In genomic region chr14:94342334-94342934, GRCh38 we compare ENCODE assay signal across 9 cellular contexts. TPM values are rescaled to one million over a fixed set of nuclear protein-coding genes. Genes with fewer than 3 reads are reported as not detected.
A peak's percentile ranks its signal among the peaks of the same experiment; 100 is the strongest.
DNase-seq lines count a peak whose midpoint lies in the region; ATAC-seq and TF ChIP-seq lines count a peak whose summit lies in the region.
"Had no signal": no experiment of that assay in that cellular context is flagged by ENCODE, and none has a peak within 500 bp of the region (broad histone marks: within the 10 kb centered on the region; RNA-seq: fewer than 3 reads in every experiment).

No MANE protein-coding gene starts in this region.

- TF ChIP-seq POLR2A in IMR-90 (IDR thresholded peaks at IDR 0.05; ENCODE audit: low read depth, low read length) (no peak), stomach (IDR thresholded peaks at IDR 0.05) (no peak)

- H3K79me1 ChIP-seq in IMR-90 (ENCODE audit: low read depth in 1 of 2, low read length in 2 of 2), result no peaks in the 10 kb centered on the region

- peak overlapping the region; percentile 16 for H2AFZ ChIP-seq in IMR-90 (replicated peaks; ENCODE audit: low read length, poor library complexity)

- H3K27me3 ChIP-seq in BLaER1 treated with 17β-estradiol and CSF1 and Interleukin-3, amounts not matched to agents 10 nM and 100 nM, result no peaks in the 10 kb centered on the region
- H3K27me3 ChIP-seq in IMR-90 (ENCODE audit: control insufficient read depth, insufficient read depth, low read length), result no peaks in the 10 kb centered on the region
- H3K27me3 ChIP-seq in adipocyte (replicated peaks; ENCODE audit: control insufficient read depth, insufficient read depth, low read length), result no peaks in the 10 kb centered on the region
- H3K27me3 ChIP-seq in right cardiac atrium (ENCODE audit: control insufficient read depth, insufficient read depth), result no peaks in the 10 kb centered on the region
- peaks cover 0 to 4% (median 0%) of the 10 kb centered on the region in 3 donors for H3K27me3 ChIP-seq in stomach

- H3K36me3 ChIP-seq in BLaER1 treated with 17β-estradiol and CSF1 and Interleukin-3, amounts not matched to agents 10 nM and 100 nM, result no peaks in the 10 kb centered on the region
- no peaks in the 10 kb centered on the region for H3K36me3 ChIP-seq in IMR-90 (ENCODE audit: control insufficient read depth, insufficient read depth, low read length)
- no peaks in the 10 kb centered on the region for H3K36me3 ChIP-seq in adipocyte (ENCODE audit: control insufficient read depth, insufficient read depth, low read length, severe bottlenecking)
- H3K36me3 ChIP-seq in stomach, result no peaks in the 10 kb centered on the region

- peak overlapping the region; percentile 0 to 86 (median 58); a peak in 19 of 22 replicates for H3K4me2 ChIP-seq in BLaER1 treated with 17β-estradiol and CSF1 and Interleukin-3, amounts not matched to agents 10 nM and 100 nM
- H3K4me2 ChIP-seq in IMR-90 (ENCODE audit: low read depth, low read length), result no peak overlapping the region

- CTCF ChIA-PET in IMR-90 (lab: Yijun Ruan, JAX), result interaction anchor here (0.6 to 0.9 kb wide), 3 partner anchors 13 to 71 kb away, joined by 3 read pairs; no protein-coding TSS in a partner anchor

- intact Hi-C loops in IMR-90 (cut with micrococcal nuclease) (no loop called here), right cardiac atrium (cut with DNase I) (no loop called here), stomach (cut with DNase I; ENCODE audit: low total_unique reads) (no loop called here)

- no peak overlapping the region for H3K56ac ChIP-seq in IMR-90 (ENCODE audit: extremely low read depth, insufficient read depth, low read length)

- ATAC-seq in IMR-90 (ENCODE audit: low read depth), result peak; percentile 83
- peak; percentile 91 to 95 for ATAC-seq in right cardiac atrium
- ATAC-seq in GM19455 (IDR thresholded peaks at IDR 0.05; ENCODE audit: unreplicated experiment), result no peak

- 0 out of 2 replicates have a peak overlapping the region, but pooled peaks have one; percentile 46 for H2AK5ac ChIP-seq in IMR-90 (ENCODE audit: low read depth, low read length)

- H3K4ac ChIP-seq in IMR-90 (ENCODE audit: low read depth, low read length), result no peak overlapping the region; the same call in 1 of the 2 replicates

- H3K9ac ChIP-seq in BLaER1 treated with 17β-estradiol and CSF1 and Interleukin-3, amounts not matched to agents 10 nM and 100 nM, result peak overlapping the region in 4 of 11 experiments; percentile 35 to 78 (median 61); a peak in 8 of 22 replicates
- H3K9ac ChIP-seq in IMR-90 (ENCODE audit: low read depth, low read length) (no peak overlapping the region), adipocyte (ENCODE audit: low read length) (peak overlapping the region; percentile 32)

- DNase-seq in IMR-90, result peak; percentile 99
- DNase-seq in adipocyte (ENCODE audit: low read depth), result peak; percentile 99
- DNase-seq in right cardiac atrium, result peak; percentile 89 to 94 (median 92)
- DNase-seq in stomach, result peak; percentile 91
- DNase-seq in iPS-NIHi11 (ENCODE audit: low spot score), result no peak
- no peak for DNase-seq in NCI-H187 (lab: John Stamatoyannopoulos, UW)

- no peak overlapping the region for H3K14ac ChIP-seq in IMR-90 (replicated peaks; ENCODE audit: low read depth, low read length)

- no CpG with 5 or more reads among the region's 2 CpGs for WGBS in IMR-90 (ENCODE audit: extremely low coverage in 2 of 2, insufficient read length in 1 of 2), 2 experiments
- 43% methylated on average over 2 of the region's 2 CpGs for WGBS in right cardiac atrium
- 21 to 41% (median 37%) methylated on average over 2 of the region's 2 CpGs for WGBS in stomach, 5 donors

- peaks cover 26 to 82% (median 61%) of the 10 kb centered on the region in 10 experiments for H3K4me1 ChIP-seq in BLaER1 treated with 17β-estradiol and CSF1 and Interleukin-3, amounts not matched to agents 10 nM and 100 nM
- H3K4me1 ChIP-seq in IMR-90 (ENCODE audit: control insufficient read depth, insufficient read depth, low read length), result peaks cover 8% of the 10 kb centered on the region
- H3K4me1 ChIP-seq in adipocyte (ENCODE audit: control insufficient read depth, insufficient read depth, low read length), result peaks cover 42% of the 10 kb centered on the region
- peaks cover 2% of the 10 kb centered on the region for H3K4me1 ChIP-seq in right cardiac atrium (ENCODE audit: control insufficient read depth, insufficient read depth, low read length)
- H3K4me1 ChIP-seq in stomach, result peaks cover 0 to 17% (median 8%) of the 10 kb centered on the region in 4 donors

- no TSS peak for BruUV-seq in IMR-90 (replicated peaks; lab: Mats Ljungman, UMichigan)

- no peak for TF ChIP-seq EP300 in stomach (IDR thresholded peaks at IDR 0.05)

- H4K8ac ChIP-seq in IMR-90 (ENCODE audit: low read depth in 2 of 2, low read length in 2 of 2), result no peak overlapping the region

- H4K5ac ChIP-seq in IMR-90 (ENCODE audit: low read depth, low read length), result no peak overlapping the region

- TF ChIP-seq CTCF in IMR-90 (conservative IDR thresholded peaks at IDR 0.05; ENCODE audit: low read depth, low read length) (no peak), stomach (IDR thresholded peaks at IDR 0.05) (no peak)

- 0 out of 3 replicates have a peak overlapping the region, but pooled peaks have one; percentile 31 for H2BK15ac ChIP-seq in IMR-90 (ENCODE audit: low read depth, low read length)

- H4K20me1 ChIP-seq in BLaER1 treated with 17β-estradiol and CSF1 and Interleukin-3, amounts not matched to agents 10 nM and 100 nM, result no peaks in the 10 kb centered on the region
- H4K20me1 ChIP-seq in IMR-90 (ENCODE audit: insufficient read depth, low read length), result no peaks in the 10 kb centered on the region

- H3K27ac ChIP-seq in BLaER1 treated with 17β-estradiol and CSF1 and Interleukin-3, amounts not matched to agents 10 nM and 100 nM, result peak overlapping the region in 7 of 11 experiments; percentile 23 to 91 (median 56); a peak in 12 of 22 replicates
- H3K27ac ChIP-seq in IMR-90 (ENCODE audit: insufficient read depth, low read length), result no peak overlapping the region
- H3K27ac ChIP-seq in right cardiac atrium (ENCODE audit: low read length), result peak overlapping the region; percentile 30
- peak overlapping the region in 2 of 5 donors; percentile 26 to 38 for H3K27ac ChIP-seq in stomach

- H4K91ac ChIP-seq in IMR-90 (ENCODE audit: insufficient read depth, low read depth, low read length), result no peak overlapping the region; the same call in 1 of the 2 replicates

- in situ Hi-C loops in IMR-90 (cut with MboI; ENCODE audit: low sequenced_read_pairs), result no loop called here

- H2BK5ac ChIP-seq in IMR-90 (ENCODE audit: low read depth, low read length, poor library complexity, severe bottlenecking), result no peak overlapping the region

- no peak overlapping the region for H3K23ac ChIP-seq in IMR-90 (ENCODE audit: low read depth, low read length)

- H3K18ac ChIP-seq in IMR-90 (ENCODE audit: low read depth, low read length), result no peak overlapping the region

- POLR2A ChIA-PET in IMR-90 (lab: Charles Lee; ENCODE audit: unreplicated experiment), result no interaction called here

- H2BK20ac ChIP-seq in IMR-90 (ENCODE audit: low read depth, low read length), result peak overlapping the region; percentile 29

- TF ChIP-seq RAD21 in IMR-90 (IDR thresholded peaks at IDR 0.05; ENCODE audit: low read length), result no peak

- dilution Hi-C loops in IMR-90 (cut with HindIII; ENCODE audit: low sequenced_read_pairs, unreplicated experiment), result no loop called here

- H2AK9ac ChIP-seq in IMR-90 (replicated peaks; ENCODE audit: low read depth, low read length, poor library complexity), result peak overlapping the region; percentile 21

- H3K9me3 ChIP-seq in BLaER1 treated with 17β-estradiol and CSF1 and Interleukin-3, amounts not matched to agents 10 nM and 100 nM (replicated peaks in 1 of 11), result peaks cover 0 to 14% (median 0%) of the 10 kb centered on the region in 11 experiments; a peak in 3 of 22 replicates
- H3K9me3 ChIP-seq in IMR-90 (ENCODE audit: control insufficient read depth, insufficient read depth, low read length), result no peaks in the 10 kb centered on the region
- H3K9me3 ChIP-seq in adipocyte (ENCODE audit: control insufficient read depth, low read length), result no peaks in the 10 kb centered on the region
- no peaks in the 10 kb centered on the region for H3K9me3 ChIP-seq in right cardiac atrium (ENCODE audit: control insufficient read depth, low read length)
- no peaks in the 10 kb centered on the region for H3K9me3 ChIP-seq in stomach

- peaks cover 14% of the 10 kb centered on the region for H3K9me1 ChIP-seq in IMR-90 (ENCODE audit: insufficient read depth, low read length)

- H2BK120ac ChIP-seq in IMR-90 (ENCODE audit: low read depth, low read length), result 0 out of 2 replicates have a peak overlapping the region, but pooled peaks have one; percentile 9

- peak overlapping the region in 1 of 10 experiments; percentile 24; a peak in 2 of 20 replicates for H3K4me3 ChIP-seq in BLaER1 treated with 17β-estradiol and CSF1 and Interleukin-3, amounts not matched to agents 10 nM and 100 nM
- no peak overlapping the region for H3K4me3 ChIP-seq in IMR-90 (ENCODE audit: insufficient read depth, low read depth, low read length)
- H3K4me3 ChIP-seq in adipocyte (ENCODE audit: low read length), result peak overlapping the region; percentile 42
- H3K4me3 ChIP-seq in right cardiac atrium (ENCODE audit: low read length), result no peak overlapping the region
- H3K4me3 ChIP-seq in stomach, result no peak overlapping the region

RNA-seq across cellular contexts. Expression of gene SERPINA6, which starts 19.3 kb away (rescaled TPM):
- total RNA-seq in IMR-90 (2012; rRNA removed), result not detected in 2 replicates
- not detected in 2 replicates for polyA plus RNA-seq in IMR-90 (2012; rRNA removed)
- not detected in 2 replicates for polyA plus RNA-seq in IMR-90 (2012; cell fraction: cytosol; rRNA removed)
- polyA plus RNA-seq in IMR-90 (2012; cell fraction: nucleus; rRNA removed; ENCODE audit: low replicate concordance), result not detected in 2 replicates
- total RNA-seq in right cardiac atrium, result not detected
- polyA plus RNA-seq in right cardiac atrium, result not detected
- not detected for total RNA-seq in stomach
- under 1 TPM in 1 of 3 donors, not detected in 2; 0.19 TPM for polyA plus RNA-seq in stomach
- total RNA-seq: frontal cortex had no signal

RNA-seq across cellular contexts. Expression of gene SERPINA2, which starts 24.1 kb away (rescaled TPM):
- total RNA-seq in IMR-90 (2012; rRNA removed) (not detected in 2 replicates), right cardiac atrium (not detected), stomach (not detected)
- polyA plus RNA-seq in IMR-90 (2012; rRNA removed) (not detected in 2 replicates), right cardiac atrium (not detected), stomach (not detected)
- polyA plus RNA-seq in IMR-90 (2012; cell fraction: cytosol; rRNA removed), result not detected in 2 replicates
- not detected in 2 replicates for polyA plus RNA-seq in IMR-90 (2012; cell fraction: nucleus; rRNA removed; ENCODE audit: low replicate concordance)
- total RNA-seq: frontal cortex had no signal

RNA-seq across cellular contexts. Expression of gene SERPINA1, which starts 46.0 kb away (rescaled TPM):
- total RNA-seq in IMR-90 (2012; rRNA removed), result 0.54 and 0.56 TPM in 2 replicates
- polyA plus RNA-seq in IMR-90 (2012; rRNA removed), result 1.2 and 1.4 TPM in 2 replicates
- polyA plus RNA-seq in IMR-90 (2012; cell fraction: cytosol; rRNA removed), result 0.85 and 1.2 TPM in 2 replicates
- polyA plus RNA-seq in IMR-90 (2012; cell fraction: nucleus; rRNA removed; ENCODE audit: low replicate concordance), result 0.29 and 0.33 TPM in 2 replicates
- 10 to 100 TPM in 1 of 4 donors, 1 to 10 TPM in 3; 3.1 to 10.3 (median 8.4) TPM for total RNA-seq in right cardiac atrium
- 2.0 TPM for polyA plus RNA-seq in right cardiac atrium
- total RNA-seq in stomach, result 100 to 1,000 TPM in 2 of 5 donors, 10 to 100 TPM in 3; 10.5 to 315 (median 46.3) TPM
- polyA plus RNA-seq in stomach, result 1,000 to 10,000 TPM in 1 of 3 donors, 100 to 1,000 TPM in 1, 10 to 100 TPM in 1; 37.6 to 1,332 (median 307) TPM

RNA-seq across cellular contexts. Expression of gene SERPINA10, which starts 49.4 kb away (rescaled TPM):
- total RNA-seq in IMR-90 (2012; rRNA removed) (not detected in 2 replicates), right cardiac atrium (not detected), stomach (not detected)
- polyA plus RNA-seq in IMR-90 (2012; rRNA removed) (not detected in 2 replicates), right cardiac atrium (not detected), stomach (under 1 TPM in 2 of 3 donors, not detected in 1; 0.10 to 0.37 TPM)
- polyA plus RNA-seq in IMR-90 (2012; cell fraction: cytosol; rRNA removed), result not detected in 2 replicates
- not detected in 2 replicates for polyA plus RNA-seq in IMR-90 (2012; cell fraction: nucleus; rRNA removed; ENCODE audit: low replicate concordance)
- total RNA-seq: frontal cortex had no signal

Comparison
In these comparisons a context has a peak if more than half of its experiments do, and no peak if none do; other contexts are left out.
1. DNase-seq: peak in IMR-90 (single experiment), adipocyte (single experiment), right cardiac atrium (3 of 3) and stomach (single experiment); none in iPS-NIHi11 (single experiment) and NCI-H187 (0 of 2).